15 cellular contexts compared by ENCODE assay signal in genomic region chr9:127402401-127403090, GRCh38.
"Had no signal": no experiment of that assay in that cellular context is flagged by ENCODE, and none has a peak within 500 bp of the region (broad histone marks: within the 10 kb centered on the region; RNA-seq: fewer than 3 reads in every experiment).

No MANE protein-coding gene starts in this region.

- H3K9me3 ChIP-seq: stomach, thoracic aorta had no signal

- H3K4me3 ChIP-seq: lung, stomach, thoracic aorta had no signal

- H3K27ac ChIP-seq: epithelial cell of prostate, thoracic aorta had no signal

- H3K27me3 ChIP-seq: stomach had no signal

- ATAC-seq: activated CD4-positive, alpha-beta T cell treated with anti-CD3 and anti-CD28 coated beads for 36 hours; left lobe of liver; right cardiac atrium; stimulated activated effector memory CD8-positive, alpha-beta T cell treated with anti-CD3 and anti-CD28 coated beads, Interleukin-12 subunit alpha, Interleukin-12 subunit beta, amount 100 ng/mL, for 72 hours had no signal

- DNase-seq: activated CD4-positive, alpha-beta T cell treated with anti-CD3 and anti-CD28 coated beads for 36 hours; activated CD4-positive, alpha-beta T cell treated with anti-CD3 and anti-CD28 coated beads, Interleukin-2, amount 50 U/mL, for 48 hours; activated gamma-delta T cell; endodermal cell; foreskin fibroblast; islet precursor cell; right cardiac atrium; small intestine; stimulated activated CD4-positive, alpha-beta T cell treated with anti-CD3 and anti-CD28 coated beads, Interleukin-4, amount 100 ng/mL, for 24 hours; stomach had no signal
